18 cellular contexts compared by ENCODE assay signal in genomic region chr16:11603331-11603750, GRCh38. TPM values are rescaled to one million over a fixed set of nuclear protein-coding genes. Genes with fewer than 3 reads are reported as not detected.
A peak's percentile ranks its signal among the peaks of the same experiment; 100 is the strongest.
DNase-seq lines count a peak whose midpoint lies in the region; ATAC-seq and TF ChIP-seq lines count a peak whose summit lies in the region.
"Had no signal": no experiment of that assay in that cellular context is flagged by ENCODE, and none has a peak within 500 bp of the region (broad histone marks: within the 10 kb centered on the region; RNA-seq: fewer than 3 reads in every experiment).

No MANE protein-coding gene starts in this region.

- H3K4me1 Mint-ChIP-seq in GM23338 (peaks cover 14% of the 10 kb centered on the region), WTC11 (peaks cover 25% of the 10 kb centered on the region)

- ATAC-seq in GM23338 = peak; percentile 82
- peak; percentile 73 for ATAC-seq in WTC11
- ATAC-seq in GM19035 (IDR thresholded peaks at IDR 0.05; ENCODE audit: unreplicated experiment) = no peak
- ATAC-seq: GM12878 had no signal

- no peak overlapping the region for H3K4me3 Mint-ChIP-seq in GM23338
- H3K4me3 Mint-ChIP-seq in WTC11 = no peak overlapping the region
- H3K4me3 Mint-ChIP-seq: activated CD4-positive, alpha-beta T cell treated with anti-CD3 and anti-CD28 coated beads, Interleukin-2, amount 10 ng/mL, durations not matched to agents 7 days and 5 days; activated T-helper 1 cell treated with anti-CD3 and anti-CD28 coated beads, Interleukin-12 subunit alpha, Interleukin-12 subunit beta, Interleukin-2, Interleukin-4 antibody, amounts not matched to agents 30 ng/mL and 10 ng/mL and 1 ng/mL, durations not matched to agents 14 hours and 24 hours and 36 hours had no signal

- no peak overlapping the region for H3K27ac Mint-ChIP-seq in GM23338
- H3K27ac Mint-ChIP-seq in WTC11 = no peak overlapping the region
- H3K27ac Mint-ChIP-seq: activated CD4-positive, alpha-beta T cell treated with anti-CD3 and anti-CD28 coated beads, Interleukin-2, amount 10 ng/mL, durations not matched to agents 7 days and 5 days; activated T-helper 1 cell treated with anti-CD3 and anti-CD28 coated beads, Interleukin-12 subunit alpha, Interleukin-12 subunit beta, Interleukin-2, Interleukin-4 antibody, amounts not matched to agents 30 ng/mL and 10 ng/mL and 1 ng/mL, durations not matched to agents 14 hours and 24 hours and 36 hours had no signal

- H3K27ac ChIP-seq in GM23338 (ENCODE audit: low read depth) (peak overlapping the region; percentile 59; the same call in 1 of the 2 replicates), left ventricle myocardium inferior (replicated peaks) (peak overlapping the region; percentile 64), ovary (peak overlapping the region in 1 of 2 donors; percentile 10)
- H3K27ac ChIP-seq: ascending aorta had no signal

- POLR2A ChIA-PET in WTC11 (lab: Charles Lee) = interaction anchor here (1.0 to 1.7 kb wide), 2 partner anchors 12 to 22 kb away, joined by 3 read pairs; no protein-coding TSS in a partner anchor

- 6 to 15% (median 8%) methylated on average over 12 of the region's 12 CpGs for WGBS in ovary, 3 donors

- no peak for TF ChIP-seq EP300 in ovary (IDR thresholded peaks at IDR 0.05)

- no peaks in the 10 kb centered on the region for H4K20me1 ChIP-seq in GM23338 (replicated peaks; ENCODE audit: insufficient read depth)

- CTCF ChIA-PET in WTC11 (lab: Charles Lee) = interaction anchor here (0.6 to 1.7 kb wide), 4 partner anchors 12 to 308 kb away, joined by 3 to 6 read pairs (median 3); no protein-coding TSS in a partner anchor

- intact Hi-C loops in left ventricle myocardium inferior (cut with micrococcal nuclease) (no loop called here), ovary (cut with DNase I) (no loop called here)

- H3K27me3 Mint-ChIP-seq in GM23338 (ENCODE audit: insufficient read depth, low read depth, poor library complexity) = peaks cover 15% of the 10 kb centered on the region
- no peaks in the 10 kb centered on the region; the same call in 1 of the 2 replicates for H3K27me3 Mint-ChIP-seq in WTC11 (ENCODE audit: low read depth)
- H3K27me3 Mint-ChIP-seq: activated CD4-positive, alpha-beta T cell treated with anti-CD3 and anti-CD28 coated beads, Interleukin-2, amount 10 ng/mL, durations not matched to agents 7 days and 5 days had no signal

- no peak for TF ChIP-seq CTCF in GM23338 (conservative IDR thresholded peaks at IDR 0.05; ENCODE audit: low read depth in 2 of 2)
- TF ChIP-seq CTCF in WTC11 (IDR thresholded peaks at IDR 0.05) = no peak
- TF ChIP-seq CTCF in left ventricle myocardium inferior (IDR thresholded peaks at IDR 0.05; ENCODE audit: borderline replicate concordance) = no peak
- TF ChIP-seq CTCF in ovary (IDR thresholded peaks at IDR 0.05) = no peak
- TF ChIP-seq CTCF in BE2C (IDR thresholded peaks at IDR 0.05; ENCODE audit: low read depth, low read length) = no peak

- peak overlapping the region; percentile 87 for H2AFZ ChIP-seq in GM23338

- no peaks in the 10 kb centered on the region for H3K9me2 ChIP-seq in GM23338 (ENCODE audit: insufficient read depth)

- H3K36me3 ChIP-seq in GM23338 (ENCODE audit: insufficient read depth) (no peaks in the 10 kb centered on the region), left ventricle myocardium inferior (no peaks in the 10 kb centered on the region), ovary (no peaks in the 10 kb centered on the region), BE2C (no peaks in the 10 kb centered on the region)
- H3K36me3 ChIP-seq: ascending aorta had no signal

- H3K27me3 ChIP-seq in GM23338 (ENCODE audit: insufficient read depth) (no peaks in the 10 kb centered on the region), left ventricle myocardium inferior (ENCODE audit: low read depth) (no peaks in the 10 kb centered on the region), ovary (no peaks in the 10 kb centered on the region), BE2C (no peaks in the 10 kb centered on the region)
- H3K27me3 ChIP-seq: ascending aorta had no signal

- H3K4me2 ChIP-seq in GM23338 = peak overlapping the region; percentile 14

- H3K9me3 Mint-ChIP-seq in GM23338 = peaks cover 6% of the 10 kb centered on the region; the same call in 1 of the 3 replicates
- no peaks in the 10 kb centered on the region for H3K9me3 Mint-ChIP-seq in WTC11
- H3K9me3 Mint-ChIP-seq: activated CD4-positive, alpha-beta T cell treated with anti-CD3 and anti-CD28 coated beads, Interleukin-2, amount 10 ng/mL, durations not matched to agents 7 days and 5 days; activated T-helper 1 cell treated with anti-CD3 and anti-CD28 coated beads, Interleukin-12 subunit alpha, Interleukin-12 subunit beta, Interleukin-2, Interleukin-4 antibody, amounts not matched to agents 30 ng/mL and 10 ng/mL and 1 ng/mL, durations not matched to agents 14 hours and 24 hours and 36 hours had no signal

- DNase-seq in GM23338 (ENCODE audit: low spot score) (no peak), WTC11 (ENCODE audit: low spot score) (no peak), left ventricle myocardium inferior (peak; percentile 49), ovary (peak in 4 of 5 donors; percentile 45 to 66 (median 57)), DMS79 treated with DMSO at 0.1 percent for 48 hours (lab: John Stamatoyannopoulos, UW) (no peak), BE2C (no peak), KBM-7 (no peak)
- DNase-seq: activated CD4-positive, alpha-beta T cell treated with anti-CD3 and anti-CD28 coated beads, Interleukin-2, amount 10 ng/mL, durations not matched to agents 7 days and 5 days; AML-193; DMS79; hypothalamus; NCI-H446 treated with DMSO at 0.1 percent for 48 hours; retina; stimulated activated naive CD4-positive, alpha-beta T cell treated with Interleukin-2 at 50 U/mL for 16 hours had no signal

- H3K79me2 ChIP-seq in GM23338 (replicated peaks; ENCODE audit: insufficient read depth) = no peaks in the 10 kb centered on the region

- H3K36me3 Mint-ChIP-seq in GM23338 (ENCODE audit: low read depth) (no peaks in the 10 kb centered on the region), WTC11 (no peaks in the 10 kb centered on the region)

- peaks cover 21% of the 10 kb centered on the region for H3K4me1 ChIP-seq in GM23338 (ENCODE audit: insufficient read depth)
- peaks cover 18% of the 10 kb centered on the region for H3K4me1 ChIP-seq in left ventricle myocardium inferior
- peaks cover 6% of the 10 kb centered on the region for H3K4me1 ChIP-seq in ovary (ENCODE audit: insufficient read depth)
- no peaks in the 10 kb centered on the region for H3K4me1 ChIP-seq in BE2C

- in situ Hi-C loops in KBM-7 (cut with MboI; ENCODE audit: low pct_unique_long_range_greater_than_20kb, low sequenced_read_pairs) = no loop called here

- no peak for TF ChIP-seq POLR2A in ovary (IDR thresholded peaks at IDR 0.05)

- H3K4me3 ChIP-seq in GM23338 (0 out of 2 replicates have a peak overlapping the region, but pooled peaks have one; percentile 32), left ventricle myocardium inferior (no peak overlapping the region), ovary (no peak overlapping the region), BE2C (ENCODE audit: low read depth, low read length) (no peak overlapping the region)
- H3K4me3 ChIP-seq: ascending aorta, GM12878 had no signal

- 0 out of 2 replicates have a peak, but pooled peaks cover 12% of the 10 kb centered on the region for H3F3A ChIP-seq in GM23338 (replicated peaks; ENCODE audit: low read depth)

- H3K9me3 ChIP-seq in left ventricle myocardium inferior (replicated peaks) (no peaks in the 10 kb centered on the region), ovary (no peaks in the 10 kb centered on the region), BE2C (no peaks in the 10 kb centered on the region)
- H3K9me3 ChIP-seq: ascending aorta had no signal

TF ChIP-seq in GM23338, 12 proteins besides CTCF, POLR2A, EP300 and RAD21 (continues in another document):
- no peak for TF ChIP-seq ETS1 (IDR thresholded peaks at IDR 0.05)
- no peak for TF ChIP-seq ZNF114 (CRISPR knock-in tag; IDR thresholded peaks at IDR 0.05)
- no peak for TF ChIP-seq EZH2 (IDR thresholded peaks at IDR 0.05; ENCODE audit: low read depth, unreplicated experiment)
- TF ChIP-seq POLR2AphosphoS5 (IDR thresholded peaks at IDR 0.05; ENCODE audit: low read depth) = no peak
- no peak for TF ChIP-seq ZNF331 (CRISPR knock-in tag; IDR thresholded peaks at IDR 0.05; ENCODE audit: low read depth)
- TF ChIP-seq CREB1 (CRISPR knock-in tag; IDR thresholded peaks at IDR 0.05; ENCODE audit: low read depth) = no peak

TF ChIP-seq in WTC11, 78 proteins besides CTCF, POLR2A, EP300 and RAD21:
- no peak for TF ChIP-seq ZNF232 (CRISPR knock-in tag; IDR thresholded peaks at IDR 0.05)
- no peak for TF ChIP-seq ZBTB21 (CRISPR knock-in tag; IDR thresholded peaks at IDR 0.05; ENCODE audit: borderline replicate concordance)
TF ChIP-seq in WTC11: peak in this region for 0.

RNA-seq across cellular contexts. Expression of gene LITAF, which starts 16.6 kb away (rescaled TPM):
- total RNA-seq in GM23338 (2014; rRNA removed; shearing (Covaris generic)) = 131 and 139 TPM in 2 replicates
- polyA plus RNA-seq in GM23338 (2016; fragmentation: Nextera tagmentation; extraction: Ambion mirVana) = 147 and 158 TPM in 2 replicates
- 72.4 to 77.7 TPM (median 73.0 TPM) in 3 replicates for total RNA-seq in WTC11 (2021)
- 55.6 TPM for total RNA-seq in left ventricle myocardium inferior
- total RNA-seq in ovary = 100 to 1,000 TPM in 4 of 7 donors, 10 to 100 TPM in 3; 39.7 to 169 (median 105) TPM
- polyA plus RNA-seq in ovary = 100 to 1,000 TPM in 1 of 2 donors, 10 to 100 TPM in 1; 49.1 to 139 TPM
- polyA plus RNA-seq in BE2C (2012; ENCODE audit: insufficient read depth, insufficient read length, low read depth) = 7.6 TPM

Comparison
In these comparisons a context has a peak if more than half of its experiments do, and no peak if none do; other contexts are left out.
1. DNase-seq: peak in left ventricle myocardium inferior (single experiment) and ovary (4 of 5); none in GM23338 (single experiment), WTC11 (single experiment), DMS79 treated with DMSO at 0.1 percent for 48 hours (single experiment), BE2C (single experiment) and KBM-7 (single experiment).